1 cellular context compared by ENCODE assay signal in the genomic region with DNA sequence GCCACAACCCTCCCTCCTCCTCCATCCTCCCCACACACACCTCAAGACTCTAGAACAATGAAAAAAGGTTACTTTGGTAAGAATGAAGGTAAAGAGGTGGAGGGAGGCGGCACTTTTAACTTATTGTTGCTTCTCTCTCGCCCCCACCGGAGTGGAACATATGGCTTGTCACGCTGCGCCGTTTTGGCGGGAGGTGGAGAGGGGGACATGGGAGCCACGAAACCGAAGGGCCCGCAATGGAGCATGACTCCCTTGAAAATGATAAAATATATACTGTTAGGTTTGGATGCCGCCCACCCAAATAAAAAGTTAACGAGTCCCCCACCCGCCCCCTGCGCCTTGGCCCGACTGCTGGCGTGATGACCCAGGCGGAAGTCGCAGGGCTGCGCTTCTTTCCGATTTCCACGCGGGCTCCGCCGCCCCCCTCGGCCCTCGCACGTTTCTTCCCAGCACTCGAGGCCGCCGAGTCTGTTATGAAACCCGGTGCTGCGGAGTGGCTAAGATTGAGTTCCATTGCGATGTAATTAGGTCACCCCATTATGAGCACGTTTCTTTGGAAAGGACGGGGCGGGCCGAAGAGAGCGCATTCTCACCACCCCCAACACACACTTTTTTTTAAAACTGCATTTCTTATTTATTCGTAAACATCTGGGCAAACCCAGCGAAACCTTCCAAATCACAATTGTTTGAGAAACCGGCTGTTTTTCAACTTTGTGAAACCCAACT.
TF ChIP-seq lines count a peak whose summit lies in the region.

No MANE protein-coding gene starts in this region.

TF ChIP-seq in HepG2, 621 proteins besides CTCF, POLR2A, EP300 and RAD21 (continued from another document and continues in another):
- TF ChIP-seq ZNF407 (CRISPR knock-in tag; IDR thresholded peaks at IDR 0.05; ENCODE audit: not compliant biosample characterization) (no peak), ATAD3A (CRISPR knock-in tag; IDR thresholded peaks at IDR 0.05) (no peak), ZSCAN29 (CRISPR knock-in tag; conservative IDR thresholded peaks at IDR 0.05) (0 out of 2 replicates have a peak, but pooled peaks have one; percentile 51), SRF (IDR thresholded peaks at IDR 0.05; ENCODE audit: low read depth, low read length) (no peak), RAD51 (IDR thresholded peaks at IDR 0.05; ENCODE audit: borderline replicate concordance) (no peak), SP5 (CRISPR knock-in tag; IDR thresholded peaks at IDR 0.05; ENCODE audit: borderline replicate concordance, low read depth) (0 out of 2 replicates have a peak, but pooled peaks have one; percentile 31), GRHL1 (CRISPR knock-in tag; conservative IDR thresholded peaks at IDR 0.05) (no peak), ZBTB34 (CRISPR knock-in tag; IDR thresholded peaks at IDR 0.05) (no peak; the same call in 1 of the 2 replicates), ZNF605 (CRISPR knock-in tag; IDR thresholded peaks at IDR 0.05) (no peak; the same call in none of the 2 replicates), MXI1 (IDR thresholded peaks at IDR 0.05; ENCODE audit: borderline replicate concordance, low read depth, low read length) (no peak; the same call in 2 of the 3 replicates), SNAPC5 (CRISPR knock-in tag; IDR thresholded peaks at IDR 0.05; ENCODE audit: borderline replicate concordance) (no peak), ZNF589 (CRISPR knock-in tag; conservative IDR thresholded peaks at IDR 0.05) (no peak), ZSCAN21 (CRISPR knock-in tag; IDR thresholded peaks at IDR 0.05; ENCODE audit: borderline replicate concordance) (peak; percentile 69; the same call in 1 of the 2 replicates), ZNF619 (CRISPR knock-in tag; IDR thresholded peaks at IDR 0.05) (no peak), ZNF816 (CRISPR knock-in tag; IDR thresholded peaks at IDR 0.05; ENCODE audit: borderline replicate concordance) (peak; percentile 74; the same call in 1 of the 2 replicates), IKZF5 (CRISPR knock-in tag; IDR thresholded peaks at IDR 0.05) (peak; percentile 68; the same call in 1 of the 2 replicates), ISL2 (CRISPR knock-in tag; IDR thresholded peaks at IDR 0.05) (no peak), KMT2B (CRISPR knock-in tag; IDR thresholded peaks at IDR 0.05) (peak; percentile 18; the same call in 1 of the 2 replicates), AKAP8 (CRISPR knock-in tag; IDR thresholded peaks at IDR 0.05) (peak; percentile 85), ZNF549 (CRISPR knock-in tag; IDR thresholded peaks at IDR 0.05) (no peak), ZNF749 (CRISPR knock-in tag; IDR thresholded peaks at IDR 0.05; ENCODE audit: borderline replicate concordance) (no peak; the same call in 1 of the 2 replicates), SNRNP70 (IDR thresholded peaks at IDR 0.05; ENCODE audit: low read depth, low read length) (no peak), ZNF766 (CRISPR knock-in tag; IDR thresholded peaks at IDR 0.05; ENCODE audit: borderline replicate concordance) (0 out of 2 replicates have a peak, but pooled peaks have one; percentile 50), MEIS1 (CRISPR knock-in tag; IDR thresholded peaks at IDR 0.05; ENCODE audit: borderline replicate concordance) (peak; percentile 74; the same call in 1 of the 2 replicates), PRPF4 (IDR thresholded peaks at IDR 0.05; ENCODE audit: low read depth, low read length, poor library complexity, severe bottlenecking) (no peak), LCORL (IDR thresholded peaks at IDR 0.05) (no peak), LCORL (CRISPR knock-in tag; IDR thresholded peaks at IDR 0.05) (0 out of 2 replicates have a peak, but pooled peaks have one; percentile 8)
- TF ChIP-seq, protein P1, sequence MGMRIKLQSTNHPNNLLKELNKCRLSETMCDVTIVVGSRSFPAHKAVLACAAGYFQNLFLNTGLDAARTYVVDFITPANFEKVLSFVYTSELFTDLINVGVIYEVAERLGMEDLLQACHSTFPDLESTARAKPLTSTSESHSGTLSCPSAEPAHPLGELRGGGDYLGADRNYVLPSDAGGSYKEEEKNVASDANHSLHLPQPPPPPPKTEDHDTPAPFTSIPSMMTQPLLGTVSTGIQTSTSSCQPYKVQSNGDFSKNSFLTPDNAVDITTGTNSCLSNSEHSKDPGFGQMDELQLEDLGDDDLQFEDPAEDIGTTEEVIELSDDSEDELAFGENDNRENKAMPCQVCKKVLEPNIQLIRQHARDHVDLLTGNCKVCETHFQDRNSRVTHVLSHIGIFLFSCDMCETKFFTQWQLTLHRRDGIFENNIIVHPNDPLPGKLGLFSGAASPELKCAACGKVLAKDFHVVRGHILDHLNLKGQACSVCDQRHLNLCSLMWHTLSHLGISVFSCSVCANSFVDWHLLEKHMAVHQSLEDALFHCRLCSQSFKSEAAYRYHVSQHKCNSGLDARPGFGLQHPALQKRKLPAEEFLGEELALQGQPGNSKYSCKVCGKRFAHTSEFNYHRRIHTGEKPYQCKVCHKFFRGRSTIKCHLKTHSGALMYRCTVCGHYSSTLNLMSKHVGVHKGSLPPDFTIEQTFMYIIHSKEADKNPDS (CRISPR knock-in tag; IDR thresholded peaks at IDR 0.05): no peak
- TF ChIP-seq, protein P2, sequence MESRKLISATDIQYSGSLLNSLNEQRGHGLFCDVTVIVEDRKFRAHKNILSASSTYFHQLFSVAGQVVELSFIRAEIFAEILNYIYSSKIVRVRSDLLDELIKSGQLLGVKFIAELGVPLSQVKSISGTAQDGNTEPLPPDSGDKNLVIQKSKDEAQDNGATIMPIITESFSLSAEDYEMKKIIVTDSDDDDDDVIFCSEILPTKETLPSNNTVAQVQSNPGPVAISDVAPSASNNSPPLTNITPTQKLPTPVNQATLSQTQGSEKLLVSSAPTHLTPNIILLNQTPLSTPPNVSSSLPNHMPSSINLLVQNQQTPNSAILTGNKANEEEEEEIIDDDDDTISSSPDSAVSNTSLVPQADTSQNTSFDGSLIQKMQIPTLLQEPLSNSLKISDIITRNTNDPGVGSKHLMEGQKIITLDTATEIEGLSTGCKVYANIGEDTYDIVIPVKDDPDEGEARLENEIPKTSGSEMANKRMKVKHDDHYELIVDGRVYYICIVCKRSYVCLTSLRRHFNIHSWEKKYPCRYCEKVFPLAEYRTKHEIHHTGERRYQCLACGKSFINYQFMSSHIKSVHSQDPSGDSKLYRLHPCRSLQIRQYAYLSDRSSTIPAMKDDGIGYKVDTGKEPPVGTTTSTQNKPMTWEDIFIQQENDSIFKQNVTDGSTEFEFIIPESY (CRISPR knock-in tag; IDR thresholded peaks at IDR 0.05): no peak
- TF ChIP-seq, protein P3, sequence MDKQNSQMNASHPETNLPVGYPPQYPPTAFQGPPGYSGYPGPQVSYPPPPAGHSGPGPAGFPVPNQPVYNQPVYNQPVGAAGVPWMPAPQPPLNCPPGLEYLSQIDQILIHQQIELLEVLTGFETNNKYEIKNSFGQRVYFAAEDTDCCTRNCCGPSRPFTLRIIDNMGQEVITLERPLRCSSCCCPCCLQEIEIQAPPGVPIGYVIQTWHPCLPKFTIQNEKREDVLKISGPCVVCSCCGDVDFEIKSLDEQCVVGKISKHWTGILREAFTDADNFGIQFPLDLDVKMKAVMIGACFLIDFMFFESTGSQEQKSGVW (CRISPR knock-in tag; IDR thresholded peaks at IDR 0.05; ENCODE audit: borderline replicate concordance): no peak
- TF ChIP-seq, protein P4, sequence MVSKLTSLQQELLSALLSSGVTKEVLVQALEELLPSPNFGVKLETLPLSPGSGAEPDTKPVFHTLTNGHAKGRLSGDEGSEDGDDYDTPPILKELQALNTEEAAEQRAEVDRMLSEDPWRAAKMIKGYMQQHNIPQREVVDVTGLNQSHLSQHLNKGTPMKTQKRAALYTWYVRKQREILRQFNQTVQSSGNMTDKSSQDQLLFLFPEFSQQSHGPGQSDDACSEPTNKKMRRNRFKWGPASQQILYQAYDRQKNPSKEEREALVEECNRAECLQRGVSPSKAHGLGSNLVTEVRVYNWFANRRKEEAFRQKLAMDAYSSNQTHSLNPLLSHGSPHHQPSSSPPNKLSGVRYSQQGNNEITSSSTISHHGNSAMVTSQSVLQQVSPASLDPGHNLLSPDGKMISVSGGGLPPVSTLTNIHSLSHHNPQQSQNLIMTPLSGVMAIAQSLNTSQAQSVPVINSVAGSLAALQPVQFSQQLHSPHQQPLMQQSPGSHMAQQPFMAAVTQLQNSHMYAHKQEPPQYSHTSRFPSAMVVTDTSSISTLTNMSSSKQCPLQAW (CRISPR knock-in tag; IDR thresholded peaks at IDR 0.05): no peak
